11 cellular contexts compared by ENCODE assay signal in genomic region chrX:119145241-119145653, GRCh38. TPM values are rescaled to one million over a fixed set of nuclear protein-coding genes. Genes with fewer than 3 reads are reported as not detected.
DNase-seq lines count a peak whose midpoint lies in the region; ATAC-seq and TF ChIP-seq lines count a peak whose summit lies in the region.
"Had no signal": no experiment of that assay in that cellular context is flagged by ENCODE, and none has a peak within 500 bp of the region (broad histone marks: within the 10 kb centered on the region; RNA-seq: fewer than 3 reads in every experiment).

No MANE protein-coding gene starts in this region.

- H3K27ac Mint-ChIP-seq in activated naive CD4-positive, alpha-beta T cell treated with anti-CD3 and anti-CD28 coated beads, Interleukin-2, amount 10 ng/mL, durations not matched to agents 7 days and 5 days: no peak overlapping the region

- H2AFZ ChIP-seq in OCI-LY7 (ENCODE audit: low read length): no peak overlapping the region

- H3K27ac ChIP-seq in OCI-LY7 (ENCODE audit: low read depth, low read length, poor library complexity, severe bottlenecking) (no peak overlapping the region), testis (no peak overlapping the region)

- no peaks in the 10 kb centered on the region for H3K79me2 ChIP-seq in OCI-LY7 (ENCODE audit: insufficient read depth, low read depth, low read length)

- H3K4me1 Mint-ChIP-seq in activated naive CD4-positive, alpha-beta T cell treated with anti-CD3 and anti-CD28 coated beads, Interleukin-2, amount 10 ng/mL, durations not matched to agents 7 days and 5 days: no peaks in the 10 kb centered on the region

- CTCF ChIA-PET in activated naive CD4-positive, alpha-beta T cell treated with anti-CD3 and anti-CD28 coated beads, Interleukin-2, amount 10 ng/mL, durations not matched to agents 7 days and 5 days (lab: Charles Lee): no interaction called here
- CTCF ChIA-PET in OCI-LY7 (lab: Charles Lee; ENCODE audit: unreplicated experiment): no interaction called here

- no TSS peak for BruUV-seq in OCI-LY7 (replicated peaks; lab: Mats Ljungman, UMichigan)

- H3K4me3 ChIP-seq in OCI-LY7 (ENCODE audit: low read depth, low read length, poor library complexity, severe bottlenecking) (no peak overlapping the region), fibroblast of mammary gland (ENCODE audit: control insufficient read depth, low read depth, low read length) (no peak overlapping the region), testis (no peak overlapping the region)
- H3K4me3 ChIP-seq: lung had no signal

- no peaks in the 10 kb centered on the region for H3K36me3 ChIP-seq in OCI-LY7 (ENCODE audit: insufficient read depth, low read length)
- no peaks in the 10 kb centered on the region for H3K36me3 ChIP-seq in testis (ENCODE audit: low read depth, missing control alignments)

- POLR2A ChIA-PET in OCI-LY7 (lab: Charles Lee): no interaction called here

- H3K9me3 ChIP-seq in OCI-LY7 (ENCODE audit: low read length) (no peaks in the 10 kb centered on the region), testis (no peaks in the 10 kb centered on the region)

- H3K4me2 ChIP-seq in OCI-LY7 (ENCODE audit: low read length): no peak overlapping the region

- H3K4me1 ChIP-seq in OCI-LY7 (ENCODE audit: insufficient read depth, low read length, poor library complexity, severe bottlenecking) (no peaks in the 10 kb centered on the region), testis (no peaks in the 10 kb centered on the region)

- H4K20me1 ChIP-seq in OCI-LY7 (ENCODE audit: insufficient read depth, low read length): no peaks in the 10 kb centered on the region

- H3K27me3 Mint-ChIP-seq in activated naive CD4-positive, alpha-beta T cell treated with anti-CD3 and anti-CD28 coated beads, Interleukin-2, amount 10 ng/mL, durations not matched to agents 7 days and 5 days: peaks cover 8% of the 10 kb centered on the region

- H3K9me2 ChIP-seq in OCI-LY7 (ENCODE audit: insufficient read depth, low read length): no peaks in the 10 kb centered on the region

- no peaks in the 10 kb centered on the region for H3K9me3 Mint-ChIP-seq in activated naive CD4-positive, alpha-beta T cell treated with anti-CD3 and anti-CD28 coated beads, Interleukin-2, amount 10 ng/mL, durations not matched to agents 7 days and 5 days

- TF ChIP-seq CTCF in OCI-LY7 (conservative IDR thresholded peaks at IDR 0.05; ENCODE audit: low read length) (peak; percentile 47), fibroblast of mammary gland (conservative IDR thresholded peaks at IDR 0.05; ENCODE audit: control insufficient read depth, insufficient read depth, low read depth, low read length) (peak; percentile 62), testis (IDR thresholded peaks at IDR 0.05) (peak in 1 of 3 experiments; percentile 31)

- intact Hi-C loops in OCI-LY7 (cut with micrococcal nuclease; ENCODE audit: unreplicated experiment) (no loop called here), testis (cut with DNase I; ENCODE audit: low total_unique reads) (no loop called here)

- 67 to 79% methylated on average over 4 of the region's 5 CpGs for WGBS in testis, 2 donors

- no peaks in the 10 kb centered on the region for H3K36me3 Mint-ChIP-seq in activated naive CD4-positive, alpha-beta T cell treated with anti-CD3 and anti-CD28 coated beads, Interleukin-2, amount 10 ng/mL, durations not matched to agents 7 days and 5 days

- TF ChIP-seq POLR2A in testis (IDR thresholded peaks at IDR 0.05): no peak

- no peak for ATAC-seq in HG03378 (IDR thresholded peaks at IDR 0.05; ENCODE audit: unreplicated experiment)

- no peaks in the 10 kb centered on the region for H3K27me3 ChIP-seq in testis

- DNase-seq in activated naive CD4-positive, alpha-beta T cell treated with anti-CD3 and anti-CD28 coated beads, Interleukin-2, amount 10 ng/mL, durations not matched to agents 7 days and 5 days: peak; percentile 19
- DNase-seq in activated naive CD4-positive, alpha-beta T cell treated with anti-CD3 and anti-CD28 coated beads, Interleukin-2, amount 50 U/mL, for 16 hours: no peak
- DNase-seq in OCI-LY7 (ENCODE audit: low spot score): peak; percentile 1
- peak; percentile 37 for DNase-seq in fibroblast of mammary gland (ENCODE audit: low read depth)
- DNase-seq in testis: peak; percentile 37
- no peak for DNase-seq in NCI-H1694 treated with DMSO at 0.1 percent for 48 hours (lab: John Stamatoyannopoulos, UW)
- DNase-seq in GOT3 (lab: John Stamatoyannopoulos, UW): no peak
- DNase-seq: amniotic stem cell had no signal

- no peak overlapping the region for H3K4me3 Mint-ChIP-seq in activated naive CD4-positive, alpha-beta T cell treated with anti-CD3 and anti-CD28 coated beads, Interleukin-2, amount 10 ng/mL, durations not matched to agents 7 days and 5 days

RNA-seq across cellular contexts. Expression of gene KIAA1210, which starts 17.6 kb away (rescaled TPM):
- not detected in 2 replicates for total RNA-seq in OCI-LY7 (2014; rRNA removed; shearing (Covaris generic))
- total RNA-seq in OCI-LY7 (2022): not detected in 2 replicates
- 100 to 1,000 TPM; 245 to 286 TPM for total RNA-seq in testis
- 63.0 TPM for polyA plus RNA-seq in testis (ENCODE audit: insufficient read depth, low read depth, low replicate concordance)
- total RNA-seq: Daoy had no signal
- polyA plus RNA-seq: lung had no signal

Comparison
In these comparisons a context has a peak if more than half of its experiments do, and no peak if none do; other contexts are left out.
1. DNase-seq: peak in activated naive CD4-positive, alpha-beta T cell treated with anti-CD3 and anti-CD28 coated beads, Interleukin-2, amount 10 ng/mL, durations not matched to agents 7 days and 5 days (single experiment), OCI-LY7 (single experiment), fibroblast of mammary gland (single experiment) and testis (single experiment); none in activated naive CD4-positive, alpha-beta T cell treated with anti-CD3 and anti-CD28 coated beads, Interleukin-2, amount 50 U/mL, for 16 hours (single experiment), NCI-H1694 treated with DMSO at 0.1 percent for 48 hours (single experiment) and GOT3 (single experiment).
2. RNA of gene KIAA1210, which starts 17.6 kb away (total RNA-seq): 245 to 286 TPM in testis; not detected in OCI-LY7; every median in the first group is over 100 times any median in the second.